Comparison of ENCODE assay signal across 20 cellular contexts in the genomic region with DNA sequence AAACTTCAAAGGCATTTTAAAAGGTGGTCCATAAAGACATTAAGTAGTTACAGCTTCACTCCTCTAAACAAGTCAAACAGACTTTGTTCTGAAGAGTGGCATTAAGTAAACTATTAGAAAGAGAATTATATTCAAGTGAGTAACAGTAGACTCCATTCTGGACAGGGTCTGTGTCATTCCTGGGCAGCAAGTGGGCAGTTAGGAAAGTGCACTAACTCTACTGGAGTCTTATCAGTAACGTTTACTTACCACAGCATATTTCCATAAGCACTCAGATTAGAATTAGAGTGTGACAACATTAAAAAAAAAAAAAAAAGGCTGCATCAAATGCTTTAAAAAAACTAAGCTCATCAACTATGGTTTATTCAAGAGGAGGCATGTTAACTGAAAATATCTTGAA. TPM values are rescaled to one million over a fixed set of nuclear protein-coding genes. Genes with fewer than 3 reads are reported as not detected.
A peak's percentile ranks its signal among the peaks of the same experiment; 100 is the strongest.
DNase-seq lines count a peak whose midpoint lies in the region; ATAC-seq, FAIRE-seq and TF ChIP-seq lines count a peak whose summit lies in the region.
"Had no signal": no experiment of that assay in that cellular context is flagged by ENCODE, and none has a peak within 500 bp of the region (broad histone marks: within the 10 kb centered on the region; RNA-seq: fewer than 3 reads in every experiment).

No MANE protein-coding gene starts in this region.

- no peak overlapping the region for H3K4me2 ChIP-seq in GM23338
- H3K4me2 ChIP-seq: KMS-11 had no signal

- H3K27ac Mint-ChIP-seq in GM23338 (0 out of 2 replicates have a peak overlapping the region, but pooled peaks have one; percentile 33), T-helper 17 cell (peak overlapping the region; percentile 24), chondrocyte (ENCODE audit: unreplicated experiment) (peak overlapping the region; percentile 46)
- H3K27ac Mint-ChIP-seq: activated naive CD4-positive, alpha-beta T cell treated with anti-CD3 and anti-CD28 coated beads, Interleukin-2, amount 50 U/mL, for 24 hours had no signal

- H3K4me3 Mint-ChIP-seq in GM23338: no peak overlapping the region
- H3K4me3 Mint-ChIP-seq in T-helper 17 cell: no peak overlapping the region
- H3K4me3 Mint-ChIP-seq in chondrocyte (ENCODE audit: unreplicated experiment): no peak overlapping the region
- H3K4me3 Mint-ChIP-seq: activated naive CD4-positive, alpha-beta T cell treated with anti-CD3 and anti-CD28 coated beads, Interleukin-2, amount 50 U/mL, for 24 hours had no signal

- TF ChIP-seq EP300 in sigmoid colon (IDR thresholded peaks at IDR 0.05): no peak

- H3K9me3 Mint-ChIP-seq in GM23338: no peaks in the 10 kb centered on the region
- no peaks in the 10 kb centered on the region for H3K9me3 Mint-ChIP-seq in chondrocyte (ENCODE audit: low read depth)
- H3K9me3 Mint-ChIP-seq: activated naive CD4-positive, alpha-beta T cell treated with anti-CD3 and anti-CD28 coated beads, Interleukin-2, amount 50 U/mL, for 24 hours had no signal

- H3K27me3 ChIP-seq in GM23338 (ENCODE audit: insufficient read depth) (no peaks in the 10 kb centered on the region), pancreas (no peaks in the 10 kb centered on the region), sigmoid colon (no peaks in the 10 kb centered on the region)

- no peak overlapping the region for H2AFZ ChIP-seq in GM23338

- H3K27me3 Mint-ChIP-seq in GM23338 (ENCODE audit: insufficient read depth, low read depth, poor library complexity) (peaks cover 3% of the 10 kb centered on the region), T-helper 17 cell (no peaks in the 10 kb centered on the region), chondrocyte (ENCODE audit: low read depth) (no peaks in the 10 kb centered on the region)
- H3K27me3 Mint-ChIP-seq: activated naive CD4-positive, alpha-beta T cell treated with anti-CD3 and anti-CD28 coated beads, Interleukin-2, amount 50 U/mL, for 24 hours had no signal

- intact Hi-C loops in pancreas (cut with DNase I) (no loop called here), sigmoid colon (cut with DNase I) (no loop called here)

- H4K20me1 ChIP-seq in GM23338 (replicated peaks; ENCODE audit: insufficient read depth): peaks cover 4% of the 10 kb centered on the region

- H3K36me3 Mint-ChIP-seq in GM23338 (ENCODE audit: low read depth): peaks cover 7% of the 10 kb centered on the region
- peaks cover 4% of the 10 kb centered on the region for H3K36me3 Mint-ChIP-seq in T-helper 17 cell (ENCODE audit: low read depth)
- peaks cover 10% of the 10 kb centered on the region for H3K36me3 Mint-ChIP-seq in chondrocyte (ENCODE audit: low read depth)

- H3K36me3 ChIP-seq in GM23338 (ENCODE audit: insufficient read depth) (no peaks in the 10 kb centered on the region), pancreas (no peaks in the 10 kb centered on the region), sigmoid colon (peaks cover 0 to 10% (median 3%) of the 10 kb centered on the region in 4 donors)

- H3K27ac ChIP-seq in GM23338 (ENCODE audit: low read depth) (no peak overlapping the region), pancreas (no peak overlapping the region), sigmoid colon (no peak overlapping the region)
- H3K27ac ChIP-seq: KMS-11 had no signal

- H3K4me1 ChIP-seq in GM23338 (ENCODE audit: insufficient read depth) (no peaks in the 10 kb centered on the region), pancreas (peaks cover 0 to 14% (median 3%) of the 10 kb centered on the region in 3 donors), sigmoid colon (peaks cover 0 to 23% (median 15%) of the 10 kb centered on the region in 4 donors)

- ATAC-seq in GM23338: no peak
- ATAC-seq in T-helper 17 cell: no peak
- peak in 3 of 4 donors; percentile 45 to 78 (median 65) for ATAC-seq in pancreas

- 0 to 4% methylated on average over 1 of the region's 1 CpG for whole genome bisulfite sequencing in pancreas, 2 donors
- WGBS in sigmoid colon, 2 donors: 8 to 49% methylated on average over 1 of the region's 1 CpG

- H3K9me2 ChIP-seq in GM23338 (ENCODE audit: insufficient read depth): no peaks in the 10 kb centered on the region

- no peaks in the 10 kb centered on the region for H3F3A ChIP-seq in GM23338 (replicated peaks; ENCODE audit: low read depth)

- TF ChIP-seq POLR2A in sigmoid colon (IDR thresholded peaks at IDR 0.05): no peak

- no peak for FAIRE-seq in pancreas (lab: Jason Lieb, UNC)
- FAIRE-seq: GM12891 had no signal

- H3K4me3 ChIP-seq in GM23338 (no peak overlapping the region), pancreas (no peak overlapping the region), sigmoid colon (no peak overlapping the region)

- H3K9me3 ChIP-seq in T-helper 17 cell (ENCODE audit: control insufficient read depth, low read length, poor library complexity, severe bottlenecking) (no peaks in the 10 kb centered on the region), pancreas (no peaks in the 10 kb centered on the region), sigmoid colon (no peaks in the 10 kb centered on the region)

- peaks cover 82% of the 10 kb centered on the region for H3K79me2 ChIP-seq in GM23338 (replicated peaks; ENCODE audit: insufficient read depth)

- TF ChIP-seq CTCF in GM23338 (conservative IDR thresholded peaks at IDR 0.05; ENCODE audit: low read depth in 2 of 2) (no peak), chondrocyte (IDR thresholded peaks at IDR 0.05) (no peak), pancreas (IDR thresholded peaks at IDR 0.05) (no peak), sigmoid colon (IDR thresholded peaks at IDR 0.05) (no peak)

- H3K4me1 Mint-ChIP-seq in GM23338: no peaks in the 10 kb centered on the region
- H3K4me1 Mint-ChIP-seq in T-helper 17 cell: peaks cover 31% of the 10 kb centered on the region
- H3K4me1 Mint-ChIP-seq in chondrocyte (ENCODE audit: low read depth): peaks cover 39% of the 10 kb centered on the region

- DNase-seq in GM23338 (ENCODE audit: low spot score) (no peak), T-helper 17 cell (no peak), chondrocyte (ENCODE audit: low spot score) (no peak), pancreas (no peak), NK-92 (lab: John Stamatoyannopoulos, UW; ENCODE audit: unreplicated experiment) (no peak), NCI-H2081 treated with DMSO at 0.1 percent for 48 hours (lab: John Stamatoyannopoulos, UW) (no peak), sigmoid colon (no peak)
- DNase-seq: activated CD4-positive, alpha-beta T cell treated with anti-CD3 and anti-CD28 coated beads, Interleukin-2, amount 50 U/mL, for 4 hours; activated T-cell treated with anti-CD3 and anti-CD28 coated beads, Interleukin-2, amount 50 U/mL, for 1 hour; effector memory CD4-positive, alpha-beta T cell; GDM1; left cardiac atrium; NCI-H1092; NCI-H2171; NCI-H774; stimulated activated CD4-positive, alpha-beta T cell treated with anti-CD3 and anti-CD28 coated beads, Interleukin-4, amount 100 ng/mL, for 4 hours; stimulated activated CD8-positive, alpha-beta memory T cell treated with anti-CD3 and anti-CD28 coated beads, Interleukin-4, amount 100 ng/mL, for 48 hours had no signal

TF ChIP-seq in GM23338, 12 proteins besides CTCF, POLR2A, EP300 and RAD21 (continues in another document):
- no peak for TF ChIP-seq REST (IDR thresholded peaks at IDR 0.05; ENCODE audit: unreplicated experiment)
- no peak for TF ChIP-seq ETS1 (IDR thresholded peaks at IDR 0.05)
- no peak for TF ChIP-seq ZNF331 (CRISPR knock-in tag; IDR thresholded peaks at IDR 0.05; ENCODE audit: low read depth)

RNA-seq across cellular contexts. Expression of gene UBR1, which starts 10.6 kb away (rescaled TPM):
- total RNA-seq in GM23338 (2014; rRNA removed; shearing (Covaris generic)): 16.2 and 19.6 TPM in 2 replicates
- polyA plus RNA-seq in GM23338 (2016; fragmentation: Nextera tagmentation; extraction: Ambion mirVana): 12.4 and 17.2 TPM in 2 replicates
- total RNA-seq in T-helper 17 cell: 10 to 100 TPM; 42.4 to 56.7 TPM
- 22.3 to 27.9 TPM (median 24.3 TPM) in 3 replicates for total RNA-seq in chondrocyte
- total RNA-seq in pancreas: 10 to 100 TPM; 13.3 to 19.8 (median 14.7) TPM
- polyA plus RNA-seq in pancreas: 1 to 10 TPM; 4.6 to 5.7 TPM
- total RNA-seq in sigmoid colon: 10 to 100 TPM; 35.3 to 44.7 (median 41.9) TPM
- polyA plus RNA-seq in sigmoid colon: 1 to 10 TPM; 2.4 to 9.4 (median 3.7) TPM

RNA-seq across cellular contexts. Expression of gene TMEM62, which starts 38.1 kb away (rescaled TPM):
- 14.3 and 16.5 TPM in 2 replicates for total RNA-seq in GM23338 (2014; rRNA removed; shearing (Covaris generic))
- polyA plus RNA-seq in GM23338 (2016; fragmentation: Nextera tagmentation; extraction: Ambion mirVana) (2.2 and 3.4 TPM in 2 replicates), pancreas (10 to 100 TPM; 13.9 to 16.8 TPM), sigmoid colon (10 to 100 TPM; 10.2 to 27.4 (median 10.8) TPM)
- total RNA-seq in T-helper 17 cell (10 to 100 TPM; 22.9 to 26.7 TPM), chondrocyte (8.3 to 11.0 TPM (median 10.2 TPM) in 3 replicates), pancreas (10 to 100 TPM in 4 of 6 donors, 1 to 10 TPM in 2; 8.1 to 14.7 (median 10.2) TPM), sigmoid colon (10 to 100 TPM; 26.6 to 35.2 (median 33.2) TPM)

Comparison
In these comparisons a context has a peak if more than half of its experiments do, and no peak if none do; other contexts are left out.
1. ATAC-seq: peak in pancreas (3 of 4); none in GM23338 (single experiment) and T-helper 17 cell (single experiment).
2. Peak in every context shown above with its lines, with median percentiles within 50 percentile points of each other: H3K27ac Mint-ChIP-seq.